In genomic region chr6:101181006-101181405, GRCh38 we compare ENCODE assay signal across 26 cellular contexts.
"Had no signal": no experiment of that assay in that cellular context is flagged by ENCODE, and none has a peak within 500 bp of the region (broad histone marks: within the 10 kb centered on the region; RNA-seq: fewer than 3 reads in every experiment).

No MANE protein-coding gene starts in this region.

- H3K27ac ChIP-seq: left ventricle myocardium inferior, pancreas, prostate gland, skin epidermis, stomach, testis, thyroid gland, transverse colon, upper lobe of left lung, vagina had no signal

- H3K4me1 Mint-ChIP-seq: naive thymus-derived CD4-positive, alpha-beta T cell; stimulated activated naive B cell treated with anti-CD40 and anti-IgM and Interleukin-4, amounts not matched to agents 10 μg/mL and 1 μg/mL and 100 μg/mL, for 72 hours had no signal

- H3K27me3 Mint-ChIP-seq: natural killer cell treated with Interleukin-12 subunit alpha and Interleukin-12 subunit beta and Interleukin-15 and Interleukin-18, amount 100 ng/mL, for 72 hours; stimulated activated naive B cell treated with anti-CD40 and anti-IgM and Interleukin-4, amounts not matched to agents 10 μg/mL and 1 μg/mL and 100 μg/mL, for 72 hours had no signal

- DNase-seq: islet precursor cell; left ventricle myocardium inferior; midbrain; mucosa of descending colon; naive thymus-derived CD4-positive, alpha-beta T cell; pancreas; posterior cingulate gyrus; retina; right cardiac atrium; stimulated activated CD4-positive, alpha-beta T cell treated with anti-CD3 and anti-CD28 coated beads, Interleukin-12 subunit alpha, Interleukin-12 subunit beta, amount 100 ng/mL, for 4 hours; stimulated activated CD4-positive, alpha-beta T cell treated with anti-CD3 and anti-CD28 coated beads, Interleukin-15, amount 100 ng/mL, for 24 hours; stimulated activated CD4-positive, alpha-beta T cell treated with anti-CD3 and anti-CD28 coated beads, Interleukin-2, amount 100 ng/mL, for 24 hours; stimulated activated CD4-positive, alpha-beta T cell treated with anti-CD3 and anti-CD28 coated beads, Interleukin-4, amount 100 ng/mL, for 1 hour; stimulated activated naive B cell treated with anti-CD40 and anti-IgM and Interleukin-4, amounts not matched to agents 10 μg/mL and 1 μg/mL and 100 μg/mL, for 72 hours; stimulated activated naive CD8-positive, alpha-beta T cell treated with anti-CD3 and anti-CD28 coated beads, Interleukin-15, Interleukin-2, amounts not matched to agents 100 U/mL and 50 U/mL, for 24 hours; stomach; testis; thyroid gland; transverse colon; upper lobe of left lung had no signal

- H3K27me3 ChIP-seq: pancreas, stomach, testis, thyroid gland, transverse colon, upper lobe of left lung, vagina had no signal

- H3K27ac Mint-ChIP-seq: naive thymus-derived CD4-positive, alpha-beta T cell; natural killer cell treated with Interleukin-12 subunit alpha and Interleukin-12 subunit beta and Interleukin-15 and Interleukin-18, amount 100 ng/mL, for 72 hours; stimulated activated naive B cell treated with anti-CD40 and anti-IgM and Interleukin-4, amounts not matched to agents 10 μg/mL and 1 μg/mL and 100 μg/mL, for 72 hours had no signal

- H3K9me3 ChIP-seq: left ventricle myocardium inferior, mucosa of descending colon, pancreas, prostate gland, stomach, testis, thyroid gland, transverse colon, upper lobe of left lung, vagina had no signal

- H3K4me1 ChIP-seq: left ventricle myocardium inferior, pancreas, prostate gland, stomach, thyroid gland, transverse colon, upper lobe of left lung, vagina had no signal

- ATAC-seq: mucosa of descending colon; naive thymus-derived CD4-positive, alpha-beta T cell; natural killer cell treated with Interleukin-12 subunit alpha and Interleukin-12 subunit beta and Interleukin-15 and Interleukin-18, amount 100 ng/mL, for 72 hours; pancreas; right cardiac atrium; sciatic nerve; stimulated activated naive B cell treated with anti-CD40 and anti-IgM and Interleukin-4, amounts not matched to agents 10 μg/mL and 1 μg/mL and 100 μg/mL, for 72 hours; stimulated activated naive CD8-positive, alpha-beta T cell treated with anti-CD3 and anti-CD28 coated beads, Interleukin-15, Interleukin-2, amounts not matched to agents 100 U/mL and 50 U/mL, for 24 hours had no signal

- H3K36me3 ChIP-seq: left ventricle myocardium inferior, pancreas, prostate gland, stomach, thyroid gland, transverse colon, upper lobe of left lung, vagina had no signal

- H3K4me3 ChIP-seq: left ventricle myocardium inferior, lung, mucosa of descending colon, pancreas, prostate gland, skin epidermis, stomach, testis, thyroid gland, transverse colon, upper lobe of left lung, vagina had no signal

- H3K36me3 Mint-ChIP-seq: naive thymus-derived CD4-positive, alpha-beta T cell; natural killer cell treated with Interleukin-12 subunit alpha and Interleukin-12 subunit beta and Interleukin-15 and Interleukin-18, amount 100 ng/mL, for 72 hours; stimulated activated naive B cell treated with anti-CD40 and anti-IgM and Interleukin-4, amounts not matched to agents 10 μg/mL and 1 μg/mL and 100 μg/mL, for 72 hours had no signal

- H3K9me3 Mint-ChIP-seq: stimulated activated naive B cell treated with anti-CD40 and anti-IgM and Interleukin-4, amounts not matched to agents 10 μg/mL and 1 μg/mL and 100 μg/mL, for 72 hours had no signal

- H3K4me3 Mint-ChIP-seq: naive thymus-derived CD4-positive, alpha-beta T cell; natural killer cell treated with Interleukin-12 subunit alpha and Interleukin-12 subunit beta and Interleukin-15 and Interleukin-18, amount 100 ng/mL, for 72 hours; stimulated activated naive B cell treated with anti-CD40 and anti-IgM and Interleukin-4, amounts not matched to agents 10 μg/mL and 1 μg/mL and 100 μg/mL, for 72 hours had no signal
